In genomic region chr12:16914853-16915252, GRCh38 we compare ENCODE assay signal across 27 cellular contexts.
"Had no signal": no experiment of that assay in that cellular context is flagged by ENCODE, and none has a peak within 500 bp of the region (broad histone marks: within the 10 kb centered on the region; RNA-seq: fewer than 3 reads in every experiment).

No MANE protein-coding gene starts in this region.

- H3K9me3 ChIP-seq: colonic mucosa, gastrocnemius medialis, gastroesophageal sphincter had no signal

- H3K27me3 ChIP-seq: colonic mucosa, dorsolateral prefrontal cortex, esophagus muscularis mucosa, esophagus squamous epithelium, foreskin keratinocyte, gastrocnemius medialis, gastroesophageal sphincter, heart left ventricle, heart right ventricle had no signal

- H3K27ac Mint-ChIP-seq: dendritic cell treated with granulocyte-macrophage colony-stimulating factor and Interleukin-4, amounts not matched to agents 40 ng/mL and 50 ng/mL, for 4 days; effector memory CD8-positive, alpha-beta T cell; endodermal cell had no signal

- H3K4me1 Mint-ChIP-seq: endodermal cell had no signal

- H3K4me3 Mint-ChIP-seq: dendritic cell treated with granulocyte-macrophage colony-stimulating factor and Interleukin-4, amounts not matched to agents 40 ng/mL and 50 ng/mL, for 4 days; effector memory CD8-positive, alpha-beta T cell; endodermal cell had no signal

- H3K4me1 ChIP-seq: colonic mucosa, esophagus muscularis mucosa, esophagus squamous epithelium, foreskin keratinocyte, gastrocnemius medialis, gastroesophageal sphincter, heart left ventricle, heart right ventricle had no signal

- H3K36me3 ChIP-seq: colonic mucosa, esophagus muscularis mucosa, esophagus squamous epithelium, gastrocnemius medialis, gastroesophageal sphincter, heart left ventricle, heart right ventricle had no signal

- DNase-seq: colonic mucosa; cortex of kidney; dermis blood vessel endothelial cell; dorsolateral prefrontal cortex; effector CD4-positive, alpha-beta T cell; effector CD8-positive, alpha-beta T cell; effector memory CD4-positive, alpha-beta T cell; effector memory CD8-positive, alpha-beta T cell; endodermal cell; erythroblast; esophagus squamous epithelium; foreskin fibroblast; foreskin melanocyte; gastrocnemius medialis; glutamatergic neuron; head of caudate nucleus; heart left ventricle; heart right ventricle had no signal

- H3K27ac ChIP-seq: colonic mucosa, coronary artery, dorsolateral prefrontal cortex, esophagus muscularis mucosa, esophagus squamous epithelium, foreskin keratinocyte, gastrocnemius medialis, gastroesophageal sphincter, heart left ventricle, heart right ventricle had no signal

- H3K27me3 Mint-ChIP-seq: dendritic cell treated with granulocyte-macrophage colony-stimulating factor and Interleukin-4, amounts not matched to agents 40 ng/mL and 50 ng/mL, for 4 days; effector memory CD8-positive, alpha-beta T cell had no signal

- FAIRE-seq: endometrium, endothelial cell of umbilical vein, frontal cortex had no signal

- ATAC-seq: effector memory CD8-positive, alpha-beta T cell; esophagus mucosa; gastrocnemius medialis; gastroesophageal sphincter; heart left ventricle; heart right ventricle had no signal

- H3K4me3 ChIP-seq: colonic mucosa, coronary artery, dorsolateral prefrontal cortex, esophagus muscularis mucosa, esophagus squamous epithelium, gastrocnemius medialis, gastroesophageal sphincter, heart left ventricle, heart right ventricle had no signal
